ENCODE assay signal across 14 cellular contexts in the genomic region with DNA sequence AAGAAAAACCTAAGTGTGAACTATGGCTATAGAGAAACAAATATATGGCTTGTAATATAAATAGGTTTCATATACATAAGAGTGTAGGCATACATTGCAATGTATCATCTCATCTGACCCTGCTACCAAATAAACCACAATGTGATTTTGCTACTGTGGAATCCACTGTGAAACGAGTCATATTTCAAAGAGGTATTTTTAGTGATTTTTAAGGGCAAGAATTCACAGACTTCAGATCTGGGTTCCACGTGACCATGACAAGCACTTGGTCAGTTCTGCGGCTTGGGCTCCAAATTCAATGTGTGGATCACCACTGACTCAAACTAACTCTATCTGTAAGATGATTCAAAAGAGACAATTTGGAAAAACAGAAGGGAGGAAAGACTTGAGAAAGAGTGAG.
DNase-seq lines count a peak whose midpoint lies in the region; TF ChIP-seq lines count a peak whose summit lies in the region.
"Had no signal": no experiment of that assay in that cellular context is flagged by ENCODE, and none has a peak within 500 bp of the region (broad histone marks: within the 10 kb centered on the region; RNA-seq: fewer than 3 reads in every experiment).

No MANE protein-coding gene starts in this region.

- H3K18ac ChIP-seq in mesenchymal stem cell (ENCODE audit: low read depth in 1 of 2, low read length in 2 of 2) = no peak overlapping the region

- no peaks in the 10 kb centered on the region for H3K79me1 ChIP-seq in mesenchymal stem cell (replicated peaks; ENCODE audit: low read length, poor library complexity, severe bottlenecking)

- H2BK120ac ChIP-seq in mesenchymal stem cell (ENCODE audit: low read depth, low read length) = no peak overlapping the region

- dilution Hi-C loops in mammary epithelial cell (cut with HindIII; ENCODE audit: low sequenced_read_pairs) = no loop called here

- no peak overlapping the region for H2AK5ac ChIP-seq in mesenchymal stem cell (ENCODE audit: low read length, severe bottlenecking)

- BruUV-seq in mammary epithelial cell (replicated peaks; lab: Mats Ljungman, UMichigan) = no TSS peak

- no peak overlapping the region for H2BK15ac ChIP-seq in mesenchymal stem cell (ENCODE audit: low read depth, poor library complexity, severe bottlenecking)

- no peaks in the 10 kb centered on the region for H3K9me2 ChIP-seq in hepatocyte (replicated peaks; ENCODE audit: insufficient read depth)

- TF ChIP-seq CTCF in mammary epithelial cell (conservative IDR thresholded peaks at IDR 0.05 in 1 of 2, IDR thresholded peaks at IDR 0.05 in 1 of 2; ENCODE audit: extremely low read depth in 1 of 2, insufficient read depth in 1 of 2, low read depth in 1 of 2, low read length in 2 of 2) (no peak), hepatocyte (IDR thresholded peaks at IDR 0.05; ENCODE audit: poor library complexity) (no peak)

- no peak overlapping the region for H4K91ac ChIP-seq in mesenchymal stem cell (ENCODE audit: low read length)

- H3K4me3 ChIP-seq in mammary epithelial cell (replicated peaks in 1 of 3; ENCODE audit: insufficient read depth in 1 of 3, low read depth in 2 of 3, low read length in 3 of 3) (no peak overlapping the region), mesenchymal stem cell (ENCODE audit: insufficient read depth in 1 of 2, low read depth in 1 of 2, low read length in 2 of 2) (peak overlapping the region in 1 of 2 experiments; percentile 28), hepatocyte (no peak overlapping the region)

- H3K79me2 ChIP-seq in mammary epithelial cell (ENCODE audit: insufficient read depth, low read length) (no peaks in the 10 kb centered on the region), hepatocyte (no peaks in the 10 kb centered on the region)

- H3K9ac ChIP-seq in mammary epithelial cell (ENCODE audit: insufficient read depth, low read length) (peak overlapping the region; percentile 42), mesenchymal stem cell (ENCODE audit: low read length) (peak overlapping the region; percentile 53)

- no peak overlapping the region for H4K8ac ChIP-seq in mesenchymal stem cell (ENCODE audit: low read length)

- no peak overlapping the region for H3K23ac ChIP-seq in mesenchymal stem cell (ENCODE audit: low read length in 2 of 2)

- H3K14ac ChIP-seq in mesenchymal stem cell (ENCODE audit: low read length in 2 of 2) = no peak overlapping the region

- no peak overlapping the region for H3K4ac ChIP-seq in mesenchymal stem cell (ENCODE audit: low read depth in 1 of 2, low read length in 2 of 2)

- H3K27me3 ChIP-seq in mammary epithelial cell (ENCODE audit: insufficient read depth, low read length) = no peaks in the 10 kb centered on the region
- H3K27me3 ChIP-seq in mesenchymal stem cell (ENCODE audit: control insufficient read depth in 1 of 2, insufficient read depth in 1 of 2, low read length in 2 of 2) = peaks cover 16 to 29% of the 10 kb centered on the region in 2 experiments
- peaks cover 4% of the 10 kb centered on the region for H3K27me3 ChIP-seq in hepatocyte

- peak overlapping the region; percentile 95 for H3K27ac ChIP-seq in mammary epithelial cell (ENCODE audit: insufficient read depth, low read depth, low read length)
- H3K27ac ChIP-seq in mesenchymal stem cell (ENCODE audit: low read length, poor library complexity, severe bottlenecking) = no peak overlapping the region
- H3K27ac ChIP-seq in hepatocyte = no peak overlapping the region

- DNase-seq in COLO829 (ENCODE audit: low spot score) = peak; percentile 21
- peak; percentile 78 for DNase-seq in LHCN-M2 (ENCODE audit: low read depth)
- DNase-seq in mammary epithelial cell = peak; percentile 96
- peak; percentile 46 for DNase-seq in mesenchymal stem cell
- DNase-seq in NCI-H526 treated with DMSO at 0.1 percent for 48 hours (lab: John Stamatoyannopoulos, UW) = no peak
- DNase-seq in NOMO-1 treated with DMSO at 0.1 percent for 48 hours (lab: John Stamatoyannopoulos, UW; ENCODE audit: unreplicated experiment) = no peak
- no peak for DNase-seq in hepatocyte (ENCODE audit: low spot score)
- no peak for DNase-seq in SW480 (ENCODE audit: low spot score)
- DNase-seq: CD4-positive, CD25-positive, alpha-beta regulatory T cell; NCI-H187; NCI-H69; posterior cingulate gyrus; SHP77 treated with DMSO at 0.1 percent for 48 hours; stimulated activated naive CD4-positive, alpha-beta T cell had no signal

- CTCF ChIA-PET in mammary epithelial cell (lab: Charles Lee; ENCODE audit: low non-redundant PET) = no interaction called here

- H3K4me1 ChIP-seq in mammary epithelial cell (ENCODE audit: insufficient read depth, low read length) (peaks cover 26% of the 10 kb centered on the region), mesenchymal stem cell (ENCODE audit: control insufficient read depth, insufficient read depth, low read depth, low read length) (peaks cover 2% of the 10 kb centered on the region), hepatocyte (ENCODE audit: insufficient read depth) (no peaks in the 10 kb centered on the region)

- H4K20me1 ChIP-seq in mammary epithelial cell (ENCODE audit: insufficient read depth, low read length) (no peaks in the 10 kb centered on the region), hepatocyte (ENCODE audit: insufficient read depth, poor library complexity, severe bottlenecking) (no peaks in the 10 kb centered on the region)

- WGBS in mammary epithelial cell (ENCODE audit: low coverage, missing lambda C conversion rate) = 21% methylated on average over 3 of the region's 3 CpGs
- WGBS in mesenchymal stem cell = 7% methylated on average over 2 of the region's 3 CpGs
- 81% methylated on average over 3 of the region's 3 CpGs for WGBS in hepatocyte (ENCODE audit: low lambda C conversion rate, missing lambda C conversion rate)

- H3K36me3 ChIP-seq in mammary epithelial cell (ENCODE audit: insufficient read depth, low read length) = no peaks in the 10 kb centered on the region
- H3K36me3 ChIP-seq in mesenchymal stem cell (ENCODE audit: control insufficient read depth in 1 of 2, insufficient read depth in 2 of 2, low read depth in 1 of 2, low read length in 2 of 2) = no peaks in the 10 kb centered on the region
- H3K36me3 ChIP-seq in hepatocyte (replicated peaks; ENCODE audit: insufficient read depth, low read depth) = no peaks in the 10 kb centered on the region

- H3K4me2 ChIP-seq in mammary epithelial cell (ENCODE audit: insufficient read depth, low read depth, low read length) (peak overlapping the region; percentile 68), mesenchymal stem cell (ENCODE audit: low read length, poor library complexity, severe bottlenecking) (no peak overlapping the region), hepatocyte (no peak overlapping the region)

- H3K9me3 ChIP-seq in mammary epithelial cell (replicated peaks; ENCODE audit: insufficient read depth, low read length) = peaks cover 4% of the 10 kb centered on the region
- no peaks in the 10 kb centered on the region for H3K9me3 ChIP-seq in mesenchymal stem cell (ENCODE audit: control insufficient read depth, low read length)
- no peaks in the 10 kb centered on the region for H3K9me3 ChIP-seq in hepatocyte (ENCODE audit: low read depth)

- intact Hi-C loops in mammary epithelial cell (cut with micrococcal nuclease) = loop anchor here (1.0 kb wide), 1 partner anchor 167 kb away; no protein-coding TSS in a partner anchor

- H2BK12ac ChIP-seq in mesenchymal stem cell (ENCODE audit: low read length in 2 of 2) = no peak overlapping the region

- in situ Hi-C loops in mammary epithelial cell (cut with MboI; ENCODE audit: low sequenced_read_pairs in 2 of 2) = no loop called here

- H2AFZ ChIP-seq in mammary epithelial cell (ENCODE audit: low read depth, low read length) (no peak overlapping the region), mesenchymal stem cell (ENCODE audit: low read depth, low read length) (no peak overlapping the region), hepatocyte (no peak overlapping the region)

- no peak overlapping the region for H2BK5ac ChIP-seq in mesenchymal stem cell (ENCODE audit: low read depth, low read length, poor library complexity, severe bottlenecking)

Comparison
In these comparisons a context has a peak if more than half of its experiments do, and no peak if none do; other contexts are left out.
1. DNase-seq: peak in COLO829 (single experiment), LHCN-M2 (single experiment), mammary epithelial cell (single experiment) and mesenchymal stem cell (single experiment); none in NCI-H526 treated with DMSO at 0.1 percent for 48 hours (single experiment), NOMO-1 treated with DMSO at 0.1 percent for 48 hours (single experiment), hepatocyte (single experiment) and SW480 (single experiment).